8 cellular contexts compared by ENCODE assay signal in the genomic region with DNA sequence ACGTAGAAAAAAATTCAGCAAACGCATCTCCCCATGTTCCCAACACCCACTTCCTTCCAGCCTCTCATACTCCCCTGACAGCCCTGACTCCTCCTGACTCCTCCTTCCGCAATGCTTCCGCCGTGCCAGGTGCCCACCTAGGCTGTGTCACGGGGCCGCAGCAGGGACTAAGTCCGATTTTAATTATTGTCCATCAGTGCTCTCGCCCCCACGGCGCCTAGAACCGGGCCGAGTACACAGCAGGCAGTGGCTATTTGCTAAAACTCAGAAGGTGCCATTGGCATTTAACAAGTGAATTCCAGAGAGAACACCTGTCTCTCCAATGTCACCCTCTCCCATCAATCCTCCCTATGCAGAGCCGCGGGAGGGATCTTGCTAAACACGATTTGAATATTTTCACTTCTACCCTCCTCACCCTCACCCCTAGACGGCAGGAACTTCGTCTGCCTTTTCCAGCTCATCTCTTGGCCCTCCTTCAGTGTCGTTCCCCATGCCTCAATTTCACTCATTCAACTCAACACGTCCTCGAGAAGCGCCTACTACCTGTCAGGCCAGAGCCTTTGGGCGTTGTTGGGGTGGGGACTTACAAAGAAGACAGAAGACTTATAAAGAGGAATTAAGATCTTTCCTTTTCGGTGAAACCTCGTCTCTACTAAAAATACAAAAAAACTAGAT. TPM values are rescaled to one million over a fixed set of nuclear protein-coding genes. Genes with fewer than 3 reads are reported as not detected.
DNase-seq lines count a peak whose midpoint lies in the region; ATAC-seq and TF ChIP-seq lines count a peak whose summit lies in the region.

No MANE protein-coding gene starts in this region.

- POLR2A ChIA-PET in BJ (lab: Charles Lee) = no interaction called here

- no peaks in the 10 kb centered on the region for H3K36me3 ChIP-seq in BJ (ENCODE audit: control insufficient read depth, insufficient read depth, low read length)
- H3K36me3 ChIP-seq in Peyer's patch = no peaks in the 10 kb centered on the region
- H3K36me3 ChIP-seq in lower lobe of right lung = no peaks in the 10 kb centered on the region
- no peaks in the 10 kb centered on the region for H3K36me3 ChIP-seq in suprapubic skin

- H3K27ac ChIP-seq in Peyer's patch (peak overlapping the region; percentile 92 to 99 (median 97)), lower lobe of right lung (peak overlapping the region; percentile 98), suprapubic skin (peak overlapping the region; percentile 94)

- ATAC-seq in GM18909 (IDR thresholded peaks at IDR 0.05; ENCODE audit: poor library complexity, unreplicated experiment) (peak; percentile 21), HG03280 (IDR thresholded peaks at IDR 0.05; ENCODE audit: unreplicated experiment) (peak; percentile 18), lower lobe of right lung (no peak)

- H3K4me1 ChIP-seq in Peyer's patch (no peaks in the 10 kb centered on the region), lower lobe of right lung (peaks cover 16% of the 10 kb centered on the region), suprapubic skin (peaks cover 8% of the 10 kb centered on the region)

- H3K9me3 ChIP-seq in Peyer's patch (no peaks in the 10 kb centered on the region), lower lobe of right lung (no peaks in the 10 kb centered on the region), suprapubic skin (no peaks in the 10 kb centered on the region)

- TF ChIP-seq CTCF in BJ (IDR thresholded peaks at IDR 0.05; ENCODE audit: insufficient read depth, low read depth, low read length) = no peak
- no peak for TF ChIP-seq CTCF in Peyer's patch (IDR thresholded peaks at IDR 0.05)
- TF ChIP-seq CTCF in chondrocyte (IDR thresholded peaks at IDR 0.05) = peak; percentile 53
- TF ChIP-seq CTCF in lower lobe of right lung (IDR thresholded peaks at IDR 0.05) = no peak
- TF ChIP-seq CTCF in suprapubic skin (IDR thresholded peaks at IDR 0.05) = no peak

- H3K9me3 Mint-ChIP-seq in chondrocyte (ENCODE audit: low read depth) = no peaks in the 10 kb centered on the region

- no peaks in the 10 kb centered on the region for H3K36me3 Mint-ChIP-seq in chondrocyte (ENCODE audit: low read depth)

- peak overlapping the region; percentile 62 for H3K4me3 ChIP-seq in BJ (ENCODE audit: low read depth, low read length)
- H3K4me3 ChIP-seq in Peyer's patch = peak overlapping the region; percentile 57 to 76 (median 69)
- H3K4me3 ChIP-seq in lower lobe of right lung = peak overlapping the region; percentile 75
- H3K4me3 ChIP-seq in suprapubic skin = peak overlapping the region; percentile 77

- TF ChIP-seq POLR2A in Peyer's patch (IDR thresholded peaks at IDR 0.05) (no peak), suprapubic skin (IDR thresholded peaks at IDR 0.05) (no peak)

- no peak overlapping the region for H3K27ac Mint-ChIP-seq in chondrocyte (ENCODE audit: unreplicated experiment)

- H3K27me3 ChIP-seq in BJ (ENCODE audit: control insufficient read depth, insufficient read depth, low read length) (peaks cover 2% of the 10 kb centered on the region), Peyer's patch (no peaks in the 10 kb centered on the region), lower lobe of right lung (ENCODE audit: low read depth) (no peaks in the 10 kb centered on the region), suprapubic skin (no peaks in the 10 kb centered on the region)

- H3K4me1 Mint-ChIP-seq in chondrocyte (ENCODE audit: low read depth) = peaks cover 9% of the 10 kb centered on the region

- intact Hi-C loops in lower lobe of right lung (cut with DNase I) = no loop called here

- H3K4me3 Mint-ChIP-seq in chondrocyte (ENCODE audit: unreplicated experiment) = no peak overlapping the region

- no peak for TF ChIP-seq EP300 in suprapubic skin (IDR thresholded peaks at IDR 0.05)

- CTCF ChIA-PET in BJ (lab: Yijun Ruan, JAX) = interaction anchor here (0.7 to 3.5 kb wide), 10 partner anchors 9 to 582 kb away, joined by 3 to 18 read pairs (median 4); no protein-coding TSS in a partner anchor

- under 1% methylated on average over 25 of the region's 25 CpGs for WGBS in suprapubic skin

- no peaks in the 10 kb centered on the region for H3K27me3 Mint-ChIP-seq in chondrocyte (ENCODE audit: low read depth)

- DNase-seq in BJ (ENCODE audit: low read depth) = no peak
- DNase-seq in Peyer's patch = peak; percentile 53 to 67 (median 65)
- DNase-seq in chondrocyte (ENCODE audit: low spot score) = no peak
- DNase-seq in lower lobe of right lung = no peak
- DNase-seq in suprapubic skin (ENCODE audit: low spot score in 2 of 2) = no peak
- no peak for DNase-seq in HuH-7.5 (ENCODE audit: low spot score)

RNA-seq across cellular contexts. Expression of a gene that starts 11.5 kb away (rescaled TPM):
- polyA plus RNA-seq in BJ (2011; rRNA removed) = 3.9 and 5.2 TPM in 2 replicates
- 6.8 and 8.5 TPM in 2 replicates for polyA minus RNA-seq in BJ (2011; rRNA and poly(A)+ RNA removed)
- 10 to 100 TPM in 2 of 4 donors, 1 to 10 TPM in 2; 5.8 to 20.6 (median 11.2) TPM for total RNA-seq in Peyer's patch
- total RNA-seq in chondrocyte = 4.9 to 7.0 TPM (median 5.1 TPM) in 3 replicates
- 6.4 TPM for total RNA-seq in lower lobe of right lung
- total RNA-seq in suprapubic skin = 10 to 100 TPM in 2 of 4 donors, 1 to 10 TPM in 2; 5.4 to 11.9 (median 8.6) TPM

RNA-seq across cellular contexts. Expression of a gene that starts 52.8 kb away (rescaled TPM):
- polyA plus RNA-seq in BJ (2011; rRNA removed) = not detected in 2 replicates
- not detected in 2 replicates for polyA minus RNA-seq in BJ (2011; rRNA and poly(A)+ RNA removed)
- total RNA-seq in Peyer's patch (10 to 100 TPM in 3 of 4 donors, under 1 TPM in 1; 0.83 to 75.1 (median 64.6) TPM), chondrocyte (not detected in 3 replicates), lower lobe of right lung (0.21 TPM), suprapubic skin (not detected)

Comparison
In these comparisons a context has a peak if more than half of its experiments do, and no peak if none do; other contexts are left out.
1. DNase-seq: peak in Peyer's patch (3 of 3); none in BJ (single experiment), chondrocyte (single experiment), lower lobe of right lung (single experiment), suprapubic skin (0 of 2) and HuH-7.5 (single experiment).
2. ATAC-seq: peak in GM18909 (single experiment) and HG03280 (single experiment); none in lower lobe of right lung (0 of 2).
3. Peak in every context shown above with its lines, with median percentiles within 50 percentile points of each other: H3K4me3 ChIP-seq and H3K27ac ChIP-seq.